ENCODE assay signal across 8 cellular contexts in genomic region chr19:47609885-47610545, GRCh38. TPM values are rescaled to one million over a fixed set of nuclear protein-coding genes. Genes with fewer than 3 reads are reported as not detected.
DNase-seq lines count a peak whose midpoint lies in the region; ATAC-seq and TF ChIP-seq lines count a peak whose summit lies in the region.

No MANE protein-coding gene starts in this region.

- H3K36me3 Mint-ChIP-seq in nephron (ENCODE audit: low read depth), result peaks cover 4% of the 10 kb centered on the region

- DNase-seq in NOMO-1 (lab: John Stamatoyannopoulos, UW; ENCODE audit: unreplicated experiment in 2 of 2) (peak; percentile 26 to 34), fibroblast of peridontal ligament (ENCODE audit: extremely low read depth) (peak; percentile 35), thoracic aorta (ENCODE audit: low spot score) (no peak), NCI-H345 (lab: John Stamatoyannopoulos, UW) (no peak)
- DNase-seq in activated T-helper 9 cell treated with anti-CD3 and anti-CD28 coated beads, Interleukin-2, amount 50 U/mL, for 16 hours (ENCODE audit: low read depth), result peak; percentile 36

- peak overlapping the region; percentile 82 for H3K27ac ChIP-seq in thoracic aorta

- peak overlapping the region; percentile 93 for H3K4me3 ChIP-seq in thoracic aorta

- H3K9me3 ChIP-seq in thoracic aorta, result no peaks in the 10 kb centered on the region

- peak; percentile 24 for TF ChIP-seq POLR2A in GM18951 (IDR thresholded peaks at IDR 0.05; ENCODE audit: extremely low read depth, insufficient read depth, insufficient read length)

- peaks cover 29% of the 10 kb centered on the region for H3K4me1 Mint-ChIP-seq in nephron

- no peaks in the 10 kb centered on the region for H3K36me3 ChIP-seq in thoracic aorta

- peaks cover 28 to 45% of the 10 kb centered on the region in 2 donors for H3K4me1 ChIP-seq in thoracic aorta (ENCODE audit: control insufficient read depth in 1 of 2, low read depth in 2 of 2)

- H3K27me3 ChIP-seq in thoracic aorta (replicated peaks; ENCODE audit: insufficient read depth), result no peaks in the 10 kb centered on the region

- peak overlapping the region; percentile 82 to 90 (median 89) for H3K4me3 Mint-ChIP-seq in nephron

- in situ Hi-C loops in GM18951 (cut with MboI; ENCODE audit: low sequenced_read_pairs, unreplicated experiment), result no loop called here

- no peak for ATAC-seq in thoracic aorta (ENCODE audit: insufficient number of reproducible peaks, low FRiP score, low read depth)
- ATAC-seq in HG02973 (IDR thresholded peaks at IDR 0.05; ENCODE audit: unreplicated experiment), result no peak

- no peak for TF ChIP-seq CTCF in nephron (IDR thresholded peaks at IDR 0.05; ENCODE audit: unreplicated experiment in 3 of 3)
- no peak for TF ChIP-seq CTCF in thoracic aorta (IDR thresholded peaks at IDR 0.05)

- H3K9me3 Mint-ChIP-seq in nephron, result no peaks in the 10 kb centered on the region

- H3K27ac Mint-ChIP-seq in nephron, result peak overlapping the region; percentile 80 to 88 (median 85)

- H3K27me3 Mint-ChIP-seq in nephron (ENCODE audit: low read depth), result no peaks in the 10 kb centered on the region

RNA-seq across cellular contexts. Expression of gene BICRA, which starts 1.1 kb away (rescaled TPM):
- total RNA-seq in thoracic aorta, result 10 to 100 TPM; 10.8 to 18.4 TPM

RNA-seq across cellular contexts. Expression of gene ZNF541, which starts 37.1 kb away (rescaled TPM):
- total RNA-seq in thoracic aorta, result not detected

Comparison
In these comparisons a context has a peak if more than half of its experiments do, and no peak if none do; other contexts are left out.
1. DNase-seq: peak in NOMO-1 (2 of 2), activated T-helper 9 cell treated with anti-CD3 and anti-CD28 coated beads, Interleukin-2, amount 50 U/mL, for 16 hours (single experiment) and fibroblast of peridontal ligament (single experiment); none in thoracic aorta (single experiment) and NCI-H345 (single experiment).